8 cellular contexts compared by ENCODE assay signal in genomic region chr19:40443131-40443929, GRCh38. TPM values are rescaled to one million over a fixed set of nuclear protein-coding genes. Genes with fewer than 3 reads are reported as not detected.
DNase-seq lines count a peak whose midpoint lies in the region; ATAC-seq, FAIRE-seq and TF ChIP-seq lines count a peak whose summit lies in the region.

No MANE protein-coding gene starts in this region.

- H3K4me1 ChIP-seq in BLaER1 treated with 17β-estradiol and CSF1 and Interleukin-3, amounts not matched to agents 10 nM and 100 nM, result peaks cover 19 to 38% (median 23%) of the 10 kb centered on the region in 10 experiments
- peaks cover 12% of the 10 kb centered on the region for H3K4me1 ChIP-seq in HepG2 (ENCODE audit: insufficient read depth, low read length)

- TF ChIP-seq RAD21 in HepG2 (CRISPR knock-in tag; IDR thresholded peaks at IDR 0.05), result peak; percentile 19

- peak; percentile 67 for FAIRE-seq in HepG2 (lab: Jason Lieb, UNC)

- no peaks in the 10 kb centered on the region for H3K9me3 ChIP-seq in BLaER1 treated with 17β-estradiol and CSF1 and Interleukin-3, amounts not matched to agents 10 nM and 100 nM (replicated peaks in 1 of 11)
- H3K9me3 ChIP-seq in HepG2 (ENCODE audit: low read length), result no peaks in the 10 kb centered on the region

- H3K4me3 ChIP-seq in BLaER1 treated with 17β-estradiol and CSF1 and Interleukin-3, amounts not matched to agents 10 nM and 100 nM, result peak overlapping the region; percentile 81 to 99 (median 90)
- H3K4me3 ChIP-seq in HepG2 (replicated peaks in 1 of 3; ENCODE audit: insufficient read depth in 1 of 3, low read depth in 2 of 3, low read length in 3 of 3), result peak overlapping the region; percentile 88 to 99 (median 92)

- peaks cover 82% of the 10 kb centered on the region for H3K36me3 Mint-ChIP-seq in dendritic cell treated with granulocyte-macrophage colony-stimulating factor and Interleukin-4, amounts not matched to agents 40 ng/mL and 50 ng/mL, for 4 days (ENCODE audit: low read depth)

- intact Hi-C loops in dendritic cell treated with granulocyte-macrophage colony-stimulating factor and Interleukin-4, amounts not matched to agents 40 ng/mL and 50 ng/mL, for 4 days (cut with micrococcal nuclease), result loop anchor here (1.0 to 10.0 kb wide), 3 partner anchors 9 to 79 kb away; partner anchors contain the start of gene SERTAD1
- intact Hi-C loops in HepG2 (cut with micrococcal nuclease; ENCODE audit: unreplicated experiment), result loop anchor here (1.0 to 5.0 kb wide), 2 partner anchors 10 to 1041 kb away; no protein-coding TSS in a partner anchor

- H3K79me2 ChIP-seq in HepG2 (ENCODE audit: insufficient read depth, low read length), result peaks cover 27% of the 10 kb centered on the region

- H2AFZ ChIP-seq in HepG2 (ENCODE audit: low read length), result no peak overlapping the region

- POLR2A ChIA-PET in HepG2 (lab: Yijun Ruan, JAX), result interaction anchor here (0.9 to 4.6 kb wide), 14 partner anchors 10 to 335 kb away, joined by 3 to 80 read pairs (median 6); partner anchors contain the start of genes ACTMAP, BLVRB, C19orf47 and PLD3

- H3K27me3 Mint-ChIP-seq in dendritic cell treated with granulocyte-macrophage colony-stimulating factor and Interleukin-4, amounts not matched to agents 40 ng/mL and 50 ng/mL, for 4 days, result no peaks in the 10 kb centered on the region

- peak overlapping the region; percentile 89 to 98 (median 96) for H3K27ac ChIP-seq in BLaER1 treated with 17β-estradiol and CSF1 and Interleukin-3, amounts not matched to agents 10 nM and 100 nM
- peak overlapping the region; percentile 98 for H3K27ac ChIP-seq in HepG2 (ENCODE audit: extremely low read length, insufficient read depth, low read length)

- peak; percentile 8; the same call in 1 of the 2 replicates for TF ChIP-seq CTCF in HepG2 (CRISPR knock-in tag; IDR thresholded peaks at IDR 0.05)

- 2% methylated on average over 33 of the region's 50 CpGs for WGBS in HepG2 (ENCODE audit: low lambda C conversion rate)

- BruUV-seq in HepG2 (replicated peaks; lab: Mats Ljungman, UMichigan), result no TSS peak

- DNase-seq in NCI-H748 (lab: John Stamatoyannopoulos, UW; ENCODE audit: unreplicated experiment) (peak; percentile 100), HepG2 (ENCODE audit: low spot score) (peak; percentile 99)
- DNase-seq in activated CD4-positive, alpha-beta T cell treated with anti-CD3 and anti-CD28 coated beads, Interleukin-2, amount 50 U/mL, for 24 hours (ENCODE audit: low read depth in 1 of 2, low spot score in 1 of 2), result peak; percentile 93 to 98
- peak; percentile 96 to 98 for DNase-seq in stimulated activated CD4-positive, alpha-beta T cell treated with anti-CD3 and anti-CD28 coated beads, Interleukin-2, amount 100 ng/mL, for 48 hours

- TF ChIP-seq EP300 in HepG2 (IDR thresholded peaks at IDR 0.05; ENCODE audit: low read depth in 2 of 2, low read length in 2 of 2) (peak in 1 of 2 experiments; percentile 47; a peak in 1 of 4 replicates), HepG2 (CRISPR knock-in tag; IDR thresholded peaks at IDR 0.05; ENCODE audit: borderline replicate concordance) (no peak)

- in situ Hi-C loops in HepG2 (cut with HindIII; ENCODE audit: extremely low pct_ligation_motif_present, low pct_unique_long_range_greater_than_20kb), result no loop called here

- H3K4me2 ChIP-seq in BLaER1 treated with 17β-estradiol and CSF1 and Interleukin-3, amounts not matched to agents 10 nM and 100 nM, result peak overlapping the region; percentile 88 to 100 (median 94)
- H3K4me2 ChIP-seq in HepG2 (ENCODE audit: low read depth, low read length), result peak overlapping the region; percentile 97

- peaks cover 0 to 47% (median 24%) of the 10 kb centered on the region in 11 experiments; a peak in 15 of 22 replicates for H4K20me1 ChIP-seq in BLaER1 treated with 17β-estradiol and CSF1 and Interleukin-3, amounts not matched to agents 10 nM and 100 nM
- H4K20me1 ChIP-seq in HepG2 (ENCODE audit: insufficient read depth, low read length), result peaks cover 13% of the 10 kb centered on the region

- peak overlapping the region; percentile 87 to 99 (median 95) for H3K9ac ChIP-seq in BLaER1 treated with 17β-estradiol and CSF1 and Interleukin-3, amounts not matched to agents 10 nM and 100 nM
- peak overlapping the region; percentile 100 for H3K9ac ChIP-seq in HepG2 (ENCODE audit: insufficient read depth, low read depth, low read length)

- H3K9me3 Mint-ChIP-seq in dendritic cell treated with granulocyte-macrophage colony-stimulating factor and Interleukin-4, amounts not matched to agents 40 ng/mL and 50 ng/mL, for 4 days, result no peaks in the 10 kb centered on the region

- peak overlapping the region; percentile 98 for H3K27ac Mint-ChIP-seq in dendritic cell treated with granulocyte-macrophage colony-stimulating factor and Interleukin-4, amounts not matched to agents 40 ng/mL and 50 ng/mL, for 4 days

- peak overlapping the region; percentile 97 for H3K4me3 Mint-ChIP-seq in dendritic cell treated with granulocyte-macrophage colony-stimulating factor and Interleukin-4, amounts not matched to agents 40 ng/mL and 50 ng/mL, for 4 days

- CTCF ChIA-PET in HepG2 (lab: Yijun Ruan, JAX; ENCODE audit: low intra/inter-chr PET ratio, low total read pairs), result no interaction called here

- H3K36me3 ChIP-seq in BLaER1 treated with 17β-estradiol and CSF1 and Interleukin-3, amounts not matched to agents 10 nM and 100 nM, result peaks cover 18 to 56% (median 30%) of the 10 kb centered on the region in 11 experiments
- peaks cover 9 to 25% of the 10 kb centered on the region in 2 experiments; a peak in 4 of 5 replicates for H3K36me3 ChIP-seq in HepG2 (replicated peaks in 1 of 2; ENCODE audit: control insufficient read depth in 1 of 2, insufficient read depth in 2 of 2, low read length in 2 of 2)

- H3K4me1 Mint-ChIP-seq in dendritic cell treated with granulocyte-macrophage colony-stimulating factor and Interleukin-4, amounts not matched to agents 40 ng/mL and 50 ng/mL, for 4 days (ENCODE audit: low read depth), result peaks cover 30% of the 10 kb centered on the region

- H3K27me3 ChIP-seq in BLaER1 treated with 17β-estradiol and CSF1 and Interleukin-3, amounts not matched to agents 10 nM and 100 nM, result no peaks in the 10 kb centered on the region
- peaks cover 0 to 5% of the 10 kb centered on the region in 2 experiments; a peak in 1 of 5 replicates for H3K27me3 ChIP-seq in HepG2 (ENCODE audit: control insufficient read depth in 1 of 2, insufficient read depth in 2 of 2, low read length in 2 of 2)

- TF ChIP-seq POLR2A in HepG2 (IDR thresholded peaks at IDR 0.05; ENCODE audit: insufficient read depth in 1 of 2, low read depth in 2 of 2, low read length in 2 of 2), result peak; percentile 32 to 49; a peak in 3 of 4 replicates

- ATAC-seq in GM19372 (IDR thresholded peaks at IDR 0.05; ENCODE audit: low read depth, unreplicated experiment) (peak; percentile 72), HG03521 (IDR thresholded peaks at IDR 0.05; ENCODE audit: unreplicated experiment) (peak; percentile 64), HepG2 (peak; percentile 85)

RNA-seq across cellular contexts. Expression of gene SERTAD3, which starts 0.8 kb away (rescaled TPM):
- total RNA-seq in HepG2 (2016; rRNA removed; fragmentation: Illumina TruSeq; extraction: Trizol), result 16.9 and 17.8 TPM in 2 replicates
- 14.6 and 17.8 TPM in 2 replicates for total RNA-seq in HepG2 (2016; cell fraction: cytosol; rRNA removed; fragmentation: Illumina TruSeq; extraction: Trizol; ENCODE audit: low read depth)
- 14.8 and 17.5 TPM in 2 replicates for total RNA-seq in HepG2 (2016; cell fraction: insoluble cytoplasmic fraction; rRNA removed; fragmentation: Illumina TruSeq; extraction: Trizol)
- 22.0 and 25.4 TPM in 2 replicates for total RNA-seq in HepG2 (2016; cell fraction: membrane; rRNA removed; fragmentation: Illumina TruSeq; extraction: Trizol)
- 6.8 and 9.0 TPM in 2 replicates for total RNA-seq in HepG2 (2016; cell fraction: nucleus; rRNA removed; fragmentation: Illumina TruSeq; extraction: Trizol)
- polyA plus RNA-seq in HepG2 (2011; rRNA removed), result 9.5 and 9.6 TPM in 2 replicates
- polyA plus RNA-seq in HepG2 (2011; cell fraction: cytosol; rRNA removed), result 6.9 and 7.9 TPM in 2 replicates
- 5.9 and 6.5 TPM in 2 replicates for polyA plus RNA-seq in HepG2 (2011; cell fraction: nucleus; rRNA removed)
- polyA plus RNA-seq in HepG2 (2012), result 6.5 and 7.5 TPM in 2 replicates
- polyA plus RNA-seq in HepG2 (2016; cell fraction: cytosol; fragmentation: Illumina TruSeq; extraction: Trizol; ENCODE audit: low read depth), result 3.8 and 4.4 TPM in 2 replicates
- 10.8 and 15.2 TPM in 2 replicates for polyA plus RNA-seq in HepG2 (2016; cell fraction: insoluble cytoplasmic fraction; fragmentation: Illumina TruSeq; extraction: Trizol; ENCODE audit: low read depth)
- polyA plus RNA-seq in HepG2 (2016; cell fraction: membrane; fragmentation: Illumina TruSeq; extraction: Trizol; ENCODE audit: low read depth), result 7.3 and 9.1 TPM in 2 replicates
- 13.4 and 16.1 TPM in 2 replicates for polyA plus RNA-seq in HepG2 (2016; cell fraction: nucleus; fragmentation: Illumina TruSeq; extraction: Trizol; ENCODE audit: insufficient read depth, low read depth)
- polyA minus RNA-seq in HepG2 (2011; rRNA and poly(A)+ RNA removed; ENCODE audit: low replicate concordance), result 19.2 and 19.5 TPM in 2 replicates
- 10.9 and 15.7 TPM in 2 replicates for polyA minus RNA-seq in HepG2 (2011; cell fraction: cytosol; rRNA and poly(A)+ RNA removed)
- 5.1 and 5.8 TPM in 2 replicates for polyA minus RNA-seq in HepG2 (2011; cell fraction: nucleus; rRNA and poly(A)+ RNA removed)

RNA-seq across cellular contexts. Expression of gene SERTAD1, which starts 17.5 kb away (rescaled TPM):
- total RNA-seq in HepG2 (2016; rRNA removed; fragmentation: Illumina TruSeq; extraction: Trizol), result 4.3 and 4.7 TPM in 2 replicates
- 1.8 and 2.1 TPM in 2 replicates for total RNA-seq in HepG2 (2016; cell fraction: cytosol; rRNA removed; fragmentation: Illumina TruSeq; extraction: Trizol; ENCODE audit: low read depth)
- 3.9 and 5.6 TPM in 2 replicates for total RNA-seq in HepG2 (2016; cell fraction: insoluble cytoplasmic fraction; rRNA removed; fragmentation: Illumina TruSeq; extraction: Trizol)
- 3.0 and 3.6 TPM in 2 replicates for total RNA-seq in HepG2 (2016; cell fraction: membrane; rRNA removed; fragmentation: Illumina TruSeq; extraction: Trizol)
- total RNA-seq in HepG2 (2016; cell fraction: nucleus; rRNA removed; fragmentation: Illumina TruSeq; extraction: Trizol), result 1.7 and 1.9 TPM in 2 replicates
- polyA plus RNA-seq in HepG2 (2011; rRNA removed), result 4.5 and 5.0 TPM in 2 replicates
- polyA plus RNA-seq in HepG2 (2011; cell fraction: cytosol; rRNA removed), result 5.0 and 7.0 TPM in 2 replicates
- 4.0 and 4.5 TPM in 2 replicates for polyA plus RNA-seq in HepG2 (2011; cell fraction: nucleus; rRNA removed)
- 1.4 and 1.9 TPM in 2 replicates for polyA plus RNA-seq in HepG2 (2012)
- 0.94 and 1.1 TPM in 2 replicates for polyA plus RNA-seq in HepG2 (2016; cell fraction: cytosol; fragmentation: Illumina TruSeq; extraction: Trizol; ENCODE audit: low read depth)
- polyA plus RNA-seq in HepG2 (2016; cell fraction: insoluble cytoplasmic fraction; fragmentation: Illumina TruSeq; extraction: Trizol; ENCODE audit: low read depth), result 3.6 and 4.1 TPM in 2 replicates
- polyA plus RNA-seq in HepG2 (2016; cell fraction: membrane; fragmentation: Illumina TruSeq; extraction: Trizol; ENCODE audit: low read depth), result 1.5 and 1.7 TPM in 2 replicates
- 2.5 and 2.7 TPM in 2 replicates for polyA plus RNA-seq in HepG2 (2016; cell fraction: nucleus; fragmentation: Illumina TruSeq; extraction: Trizol; ENCODE audit: insufficient read depth, low read depth)
- 2.7 and 5.6 TPM in 2 replicates for polyA minus RNA-seq in HepG2 (2011; rRNA and poly(A)+ RNA removed; ENCODE audit: low replicate concordance)
- 1.1 and 1.2 TPM in 2 replicates for polyA minus RNA-seq in HepG2 (2011; cell fraction: cytosol; rRNA and poly(A)+ RNA removed)
- polyA minus RNA-seq in HepG2 (2011; cell fraction: nucleus; rRNA and poly(A)+ RNA removed), result 1.7 and 2.0 TPM in 2 replicates

RNA-seq across cellular contexts. Expression of gene BLVRB, which starts 22.2 kb away (rescaled TPM):
- 25.9 and 32.7 TPM in 2 replicates for total RNA-seq in HepG2 (2016; rRNA removed; fragmentation: Illumina TruSeq; extraction: Trizol)
- total RNA-seq in HepG2 (2016; cell fraction: cytosol; rRNA removed; fragmentation: Illumina TruSeq; extraction: Trizol; ENCODE audit: low read depth), result 8.2 and 10.9 TPM in 2 replicates
- total RNA-seq in HepG2 (2016; cell fraction: insoluble cytoplasmic fraction; rRNA removed; fragmentation: Illumina TruSeq; extraction: Trizol), result 28.3 and 39.1 TPM in 2 replicates
- 7.6 and 7.9 TPM in 2 replicates for total RNA-seq in HepG2 (2016; cell fraction: membrane; rRNA removed; fragmentation: Illumina TruSeq; extraction: Trizol)
- 9.9 and 11.1 TPM in 2 replicates for total RNA-seq in HepG2 (2016; cell fraction: nucleus; rRNA removed; fragmentation: Illumina TruSeq; extraction: Trizol)
- 51.4 and 75.9 TPM in 2 replicates for polyA plus RNA-seq in HepG2 (2011; rRNA removed)
- polyA plus RNA-seq in HepG2 (2011; cell fraction: cytosol; rRNA removed), result 66.0 and 107 TPM in 2 replicates
- polyA plus RNA-seq in HepG2 (2011; cell fraction: nucleus; rRNA removed), result 44.9 and 46.6 TPM in 2 replicates
- polyA plus RNA-seq in HepG2 (2012), result 39.5 and 39.8 TPM in 2 replicates
- polyA plus RNA-seq in HepG2 (2016; cell fraction: cytosol; fragmentation: Illumina TruSeq; extraction: Trizol; ENCODE audit: low read depth), result 10.5 and 11.4 TPM in 2 replicates
- polyA plus RNA-seq in HepG2 (2016; cell fraction: insoluble cytoplasmic fraction; fragmentation: Illumina TruSeq; extraction: Trizol; ENCODE audit: low read depth), result 31.5 and 40.3 TPM in 2 replicates
- polyA plus RNA-seq in HepG2 (2016; cell fraction: membrane; fragmentation: Illumina TruSeq; extraction: Trizol; ENCODE audit: low read depth), result 6.6 and 8.8 TPM in 2 replicates
- 18.0 and 18.8 TPM in 2 replicates for polyA plus RNA-seq in HepG2 (2016; cell fraction: nucleus; fragmentation: Illumina TruSeq; extraction: Trizol; ENCODE audit: insufficient read depth, low read depth)
- polyA minus RNA-seq in HepG2 (2011; rRNA and poly(A)+ RNA removed; ENCODE audit: low replicate concordance), result 42.8 and 149 TPM in 2 replicates
- 28.8 and 32.2 TPM in 2 replicates for polyA minus RNA-seq in HepG2 (2011; cell fraction: cytosol; rRNA and poly(A)+ RNA removed)
- polyA minus RNA-seq in HepG2 (2011; cell fraction: nucleus; rRNA and poly(A)+ RNA removed), result 6.0 and 10.4 TPM in 2 replicates

RNA-seq across cellular contexts. Expression of gene SPTBN4, which starts 23.5 kb away (rescaled TPM):
- 0.11 TPM in 1 of 2 replicates, not detected in the other for total RNA-seq in HepG2 (2016; rRNA removed; fragmentation: Illumina TruSeq; extraction: Trizol)
- not detected in 2 replicates for total RNA-seq in HepG2 (2016; cell fraction: cytosol; rRNA removed; fragmentation: Illumina TruSeq; extraction: Trizol; ENCODE audit: low read depth)
- total RNA-seq in HepG2 (2016; cell fraction: insoluble cytoplasmic fraction; rRNA removed; fragmentation: Illumina TruSeq; extraction: Trizol), result not detected in 2 replicates
- total RNA-seq in HepG2 (2016; cell fraction: membrane; rRNA removed; fragmentation: Illumina TruSeq; extraction: Trizol), result not detected in 2 replicates
- not detected in 2 replicates for total RNA-seq in HepG2 (2016; cell fraction: nucleus; rRNA removed; fragmentation: Illumina TruSeq; extraction: Trizol)
- polyA plus RNA-seq in HepG2 (2011; rRNA removed), result 0.08 and 0.11 TPM in 2 replicates
- 0.04 and 0.11 TPM in 2 replicates for polyA plus RNA-seq in HepG2 (2011; cell fraction: cytosol; rRNA removed)
- 0.26 and 0.29 TPM in 2 replicates for polyA plus RNA-seq in HepG2 (2011; cell fraction: nucleus; rRNA removed)
- polyA plus RNA-seq in HepG2 (2012), result 0.11 TPM in 2 replicates
- not detected in 2 replicates for polyA plus RNA-seq in HepG2 (2016; cell fraction: cytosol; fragmentation: Illumina TruSeq; extraction: Trizol; ENCODE audit: low read depth)
- not detected in 2 replicates for polyA plus RNA-seq in HepG2 (2016; cell fraction: insoluble cytoplasmic fraction; fragmentation: Illumina TruSeq; extraction: Trizol; ENCODE audit: low read depth)
- polyA plus RNA-seq in HepG2 (2016; cell fraction: membrane; fragmentation: Illumina TruSeq; extraction: Trizol; ENCODE audit: low read depth), result not detected in 2 replicates
- polyA plus RNA-seq in HepG2 (2016; cell fraction: nucleus; fragmentation: Illumina TruSeq; extraction: Trizol; ENCODE audit: insufficient read depth, low read depth), result not detected in 2 replicates
- polyA minus RNA-seq in HepG2 (2011; rRNA and poly(A)+ RNA removed; ENCODE audit: low replicate concordance), result 0.30 and 1.5 TPM in 2 replicates
- not detected in 2 replicates for polyA minus RNA-seq in HepG2 (2011; cell fraction: cytosol; rRNA and poly(A)+ RNA removed)
- not detected in 2 replicates for polyA minus RNA-seq in HepG2 (2011; cell fraction: nucleus; rRNA and poly(A)+ RNA removed)

RNA-seq across cellular contexts. Expression of gene PRX, which starts 30.2 kb away (rescaled TPM):
- 0.46 and 0.66 TPM in 2 replicates for total RNA-seq in HepG2 (2016; rRNA removed; fragmentation: Illumina TruSeq; extraction: Trizol)
- not detected in 2 replicates for total RNA-seq in HepG2 (2016; cell fraction: cytosol; rRNA removed; fragmentation: Illumina TruSeq; extraction: Trizol; ENCODE audit: low read depth)
- 0.39 and 0.78 TPM in 2 replicates for total RNA-seq in HepG2 (2016; cell fraction: insoluble cytoplasmic fraction; rRNA removed; fragmentation: Illumina TruSeq; extraction: Trizol)
- total RNA-seq in HepG2 (2016; cell fraction: membrane; rRNA removed; fragmentation: Illumina TruSeq; extraction: Trizol), result 0.03 and 0.12 TPM in 2 replicates
- 0.38 and 0.40 TPM in 2 replicates for total RNA-seq in HepG2 (2016; cell fraction: nucleus; rRNA removed; fragmentation: Illumina TruSeq; extraction: Trizol)
- polyA plus RNA-seq in HepG2 (2011; rRNA removed), result 0.66 and 0.99 TPM in 2 replicates
- polyA plus RNA-seq in HepG2 (2011; cell fraction: cytosol; rRNA removed), result 0.79 and 0.94 TPM in 2 replicates
- 0.76 and 0.99 TPM in 2 replicates for polyA plus RNA-seq in HepG2 (2011; cell fraction: nucleus; rRNA removed)
- 0.85 and 1.1 TPM in 2 replicates for polyA plus RNA-seq in HepG2 (2012)
- not detected in 2 replicates for polyA plus RNA-seq in HepG2 (2016; cell fraction: cytosol; fragmentation: Illumina TruSeq; extraction: Trizol; ENCODE audit: low read depth)
- 0.25 and 0.53 TPM in 2 replicates for polyA plus RNA-seq in HepG2 (2016; cell fraction: insoluble cytoplasmic fraction; fragmentation: Illumina TruSeq; extraction: Trizol; ENCODE audit: low read depth)
- polyA plus RNA-seq in HepG2 (2016; cell fraction: membrane; fragmentation: Illumina TruSeq; extraction: Trizol; ENCODE audit: low read depth), result 0.03 and 0.06 TPM in 2 replicates
- 1.1 TPM in 2 replicates for polyA plus RNA-seq in HepG2 (2016; cell fraction: nucleus; fragmentation: Illumina TruSeq; extraction: Trizol; ENCODE audit: insufficient read depth, low read depth)
- 0.51 and 1.1 TPM in 2 replicates for polyA minus RNA-seq in HepG2 (2011; rRNA and poly(A)+ RNA removed; ENCODE audit: low replicate concordance)
- polyA minus RNA-seq in HepG2 (2011; cell fraction: cytosol; rRNA and poly(A)+ RNA removed), result 0.53 and 0.89 TPM in 2 replicates
- 0.52 and 0.62 TPM in 2 replicates for polyA minus RNA-seq in HepG2 (2011; cell fraction: nucleus; rRNA and poly(A)+ RNA removed)

Comparison
In these comparisons a context has a peak if more than half of its experiments do, and no peak if none do; other contexts are left out.
1. Peak in every context shown above with its lines: DNase-seq, ATAC-seq, H3K4me3 ChIP-seq and H3K27ac ChIP-seq.